ENCODE assay signal across 25 cellular contexts in genomic region chr2:202120827-202121226, GRCh38. TPM values are rescaled to one million over a fixed set of nuclear protein-coding genes. Genes with fewer than 3 reads are reported as not detected.
"Had no signal": no experiment of that assay in that cellular context is flagged by ENCODE, and none has a peak within 500 bp of the region (broad histone marks: within the 10 kb centered on the region; RNA-seq: fewer than 3 reads in every experiment).

No MANE protein-coding gene starts in this region.

- H3K27ac ChIP-seq: SJSA1, SK-N-MC had no signal

- DNase-seq: KBM-7, MV-4-11, NCI-H1048, NCI-H1105 treated with DMSO at 0.1 percent for 48 hours, NCI-H1417 treated with DMSO at 0.1 percent for 48 hours, NCI-H146, NCI-H187, NCI-H2029, NCI-H2081 treated with DMSO at 0.1 percent for 48 hours, NCI-H2171, NCI-H226, NCI-H446, NCI-H510A, NCI-H524 treated with DMSO at 0.1 percent for 48 hours, NCI-H69, NCI-H774, Right ventricle myocardium superior, RPMI8226, SIG-M5 had no signal

- H3K27me3 ChIP-seq: SJSA1 had no signal

- H3K36me3 ChIP-seq: SJSA1 had no signal

- H3K4me3 ChIP-seq: SJSA1, SK-N-MC had no signal

- H3K9me3 ChIP-seq: SJSA1 had no signal

- FAIRE-seq: HTR-8/SVneo, RCC 7860 had no signal

RNA-seq across cellular contexts. Expression of gene KIAA2012, which starts 47.8 kb away (rescaled TPM):
- total RNA-seq: LHCN-M2, MCF 10A, Right ventricle myocardium superior had no signal
